ENCODE assay signal across 1 cellular context in the genomic region with DNA sequence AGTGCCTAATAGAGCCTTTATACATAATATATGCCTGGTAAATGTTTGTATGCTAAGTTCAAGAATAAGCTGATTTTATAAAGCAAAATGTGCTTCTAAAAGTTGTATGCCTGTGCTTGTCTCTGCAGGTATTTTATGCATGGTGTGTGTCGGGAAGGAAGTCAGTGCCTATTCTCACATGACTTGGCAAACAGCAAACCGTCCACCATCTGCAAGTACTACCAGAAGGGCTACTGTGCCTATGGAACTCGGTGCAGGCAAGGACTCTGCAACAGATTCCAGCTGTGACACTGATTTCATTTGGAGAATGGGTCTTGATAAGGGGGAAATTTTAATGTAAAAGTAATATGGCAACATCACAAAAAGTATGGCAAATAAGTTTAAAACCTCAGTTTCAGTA.
TF ChIP-seq lines count a peak whose summit lies in the region.

No MANE protein-coding gene starts in this region.

TF ChIP-seq in GM23338, 12 proteins besides CTCF, POLR2A, EP300 and RAD21 (continued from another document):
- TF ChIP-seq, protein P1, sequence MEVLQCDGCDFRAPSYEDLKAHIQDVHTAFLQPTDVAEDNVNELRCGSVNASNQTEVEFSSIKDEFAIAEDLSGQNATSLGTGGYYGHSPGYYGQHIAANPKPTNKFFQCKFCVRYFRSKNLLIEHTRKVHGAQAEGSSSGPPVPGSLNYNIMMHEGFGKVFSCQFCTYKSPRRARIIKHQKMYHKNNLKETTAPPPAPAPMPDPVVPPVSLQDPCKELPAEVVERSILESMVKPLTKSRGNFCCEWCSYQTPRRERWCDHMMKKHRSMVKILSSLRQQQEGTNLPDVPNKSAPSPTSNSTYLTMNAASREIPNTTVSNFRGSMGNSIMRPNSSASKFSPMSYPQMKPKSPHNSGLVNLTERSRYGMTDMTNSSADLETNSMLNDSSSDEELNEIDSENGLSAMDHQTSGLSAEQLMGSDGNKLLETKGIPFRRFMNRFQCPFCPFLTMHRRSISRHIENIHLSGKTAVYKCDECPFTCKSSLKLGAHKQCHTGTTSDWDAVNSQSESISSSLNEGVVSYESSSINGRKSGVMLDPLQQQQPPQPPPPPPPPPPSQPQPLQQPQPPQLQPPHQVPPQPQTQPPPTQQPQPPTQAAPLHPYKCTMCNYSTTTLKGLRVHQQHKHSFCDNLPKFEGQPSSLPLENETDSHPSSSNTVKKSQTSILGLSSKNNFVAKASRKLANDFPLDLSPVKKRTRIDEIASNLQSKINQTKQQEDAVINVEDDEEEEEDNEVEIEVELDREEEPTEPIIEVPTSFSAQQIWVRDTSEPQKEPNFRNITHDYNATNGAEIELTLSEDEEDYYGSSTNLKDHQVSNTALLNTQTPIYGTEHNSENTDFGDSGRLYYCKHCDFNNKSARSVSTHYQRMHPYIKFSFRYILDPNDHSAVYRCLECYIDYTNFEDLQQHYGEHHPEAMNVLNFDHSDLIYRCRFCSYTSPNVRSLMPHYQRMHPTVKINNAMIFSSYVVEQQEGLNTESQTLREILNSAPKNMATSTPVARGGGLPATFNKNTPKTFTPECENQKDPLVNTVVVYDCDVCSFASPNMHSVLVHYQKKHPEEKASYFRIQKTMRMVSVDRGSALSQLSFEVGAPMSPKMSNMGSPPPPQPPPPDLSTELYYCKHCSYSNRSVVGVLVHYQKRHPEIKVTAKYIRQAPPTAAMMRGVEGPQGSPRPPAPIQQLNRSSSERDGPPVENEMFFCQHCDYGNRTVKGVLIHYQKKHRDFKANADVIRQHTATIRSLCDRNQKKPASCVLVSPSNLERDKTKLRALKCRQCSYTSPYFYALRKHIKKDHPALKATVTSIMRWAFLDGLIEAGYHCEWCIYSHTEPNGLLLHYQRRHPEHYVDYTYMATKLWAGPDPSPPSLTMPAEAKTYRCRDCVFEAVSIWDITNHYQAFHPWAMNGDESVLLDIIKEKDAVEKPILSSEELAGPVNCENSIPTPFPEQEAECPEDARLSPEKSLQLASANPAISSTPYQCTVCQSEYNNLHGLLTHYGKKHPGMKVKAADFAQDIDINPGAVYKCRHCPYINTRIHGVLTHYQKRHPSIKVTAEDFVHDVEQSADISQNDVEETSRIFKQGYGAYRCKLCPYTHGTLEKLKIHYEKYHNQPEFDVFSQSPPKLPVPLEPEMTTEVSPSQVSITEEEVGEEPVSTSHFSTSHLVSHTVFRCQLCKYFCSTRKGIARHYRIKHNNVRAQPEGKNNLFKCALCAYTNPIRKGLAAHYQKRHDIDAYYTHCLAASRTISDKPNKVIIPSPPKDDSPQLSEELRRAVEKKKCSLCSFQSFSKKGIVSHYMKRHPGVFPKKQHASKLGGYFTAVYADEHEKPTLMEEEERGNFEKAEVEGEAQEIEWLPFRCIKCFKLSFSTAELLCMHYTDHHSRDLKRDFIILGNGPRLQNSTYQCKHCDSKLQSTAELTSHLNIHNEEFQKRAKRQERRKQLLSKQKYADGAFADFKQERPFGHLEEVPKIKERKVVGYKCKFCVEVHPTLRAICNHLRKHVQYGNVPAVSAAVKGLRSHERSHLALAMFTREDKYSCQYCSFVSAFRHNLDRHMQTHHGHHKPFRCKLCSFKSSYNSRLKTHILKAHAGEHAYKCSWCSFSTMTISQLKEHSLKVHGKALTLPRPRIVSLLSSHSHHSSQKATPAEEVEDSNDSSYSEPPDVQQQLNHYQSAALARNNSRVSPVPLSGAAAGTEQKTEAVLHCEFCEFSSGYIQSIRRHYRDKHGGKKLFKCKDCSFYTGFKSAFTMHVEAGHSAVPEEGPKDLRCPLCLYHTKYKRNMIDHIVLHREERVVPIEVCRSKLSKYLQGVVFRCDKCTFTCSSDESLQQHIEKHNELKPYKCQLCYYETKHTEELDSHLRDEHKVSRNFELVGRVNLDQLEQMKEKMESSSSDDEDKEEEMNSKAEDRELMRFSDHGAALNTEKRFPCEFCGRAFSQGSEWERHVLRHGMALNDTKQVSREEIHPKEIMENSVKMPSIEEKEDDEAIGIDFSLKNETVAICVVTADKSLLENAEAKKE (CRISPR knock-in tag; IDR thresholded peaks at IDR 0.05): no peak
- TF ChIP-seq CREB1 (CRISPR knock-in tag; IDR thresholded peaks at IDR 0.05; ENCODE audit: low read depth) (no peak), ZNF114 (CRISPR knock-in tag; IDR thresholded peaks at IDR 0.05) (no peak), NANOG (IDR thresholded peaks at IDR 0.05; ENCODE audit: borderline replicate concordance) (no peak), EZH2 (IDR thresholded peaks at IDR 0.05; ENCODE audit: low read depth, unreplicated experiment) (no peak), ZNF331 (CRISPR knock-in tag; IDR thresholded peaks at IDR 0.05; ENCODE audit: low read depth) (no peak), POLR2AphosphoS5 (IDR thresholded peaks at IDR 0.05; ENCODE audit: low read depth) (no peak)
- TF ChIP-seq, protein P2, sequence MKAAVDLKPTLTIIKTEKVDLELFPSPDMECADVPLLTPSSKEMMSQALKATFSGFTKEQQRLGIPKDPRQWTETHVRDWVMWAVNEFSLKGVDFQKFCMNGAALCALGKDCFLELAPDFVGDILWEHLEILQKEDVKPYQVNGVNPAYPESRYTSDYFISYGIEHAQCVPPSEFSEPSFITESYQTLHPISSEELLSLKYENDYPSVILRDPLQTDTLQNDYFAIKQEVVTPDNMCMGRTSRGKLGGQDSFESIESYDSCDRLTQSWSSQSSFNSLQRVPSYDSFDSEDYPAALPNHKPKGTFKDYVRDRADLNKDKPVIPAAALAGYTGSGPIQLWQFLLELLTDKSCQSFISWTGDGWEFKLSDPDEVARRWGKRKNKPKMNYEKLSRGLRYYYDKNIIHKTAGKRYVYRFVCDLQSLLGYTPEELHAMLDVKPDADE (IDR thresholded peaks at IDR 0.05): no peak
TF ChIP-seq in GM23338: peak in this region for 0.
